ENCODE assay signal across 1 cellular context in the genomic region with DNA sequence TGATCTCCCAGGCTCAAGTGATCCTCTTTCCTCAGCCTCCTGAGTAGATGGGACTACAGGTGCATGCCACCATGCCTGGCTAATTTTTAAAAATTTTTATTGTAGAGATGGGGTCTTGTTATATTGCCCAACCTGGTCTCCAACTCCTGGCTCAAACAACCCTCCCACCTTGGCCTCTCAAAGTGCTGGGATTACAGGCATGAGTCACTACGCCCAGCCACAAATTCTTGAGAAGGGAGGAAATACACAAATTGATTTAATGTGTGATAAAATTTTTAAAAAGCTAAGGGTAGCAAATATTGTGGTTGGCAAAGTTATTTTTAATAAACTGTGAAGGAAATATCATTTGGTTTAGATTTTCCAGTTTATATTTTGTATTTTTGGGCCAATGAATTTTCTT.
TF ChIP-seq lines count a peak whose summit lies in the region.

No MANE protein-coding gene starts in this region.

TF ChIP-seq in HepG2, 621 proteins besides CTCF, POLR2A, EP300 and RAD21:
- TF ChIP-seq FOSL1 (CRISPR knock-in tag; IDR thresholded peaks at IDR 0.05; ENCODE audit: borderline replicate concordance) (no peak), ZSCAN25 (CRISPR knock-in tag; IDR thresholded peaks at IDR 0.05) (no peak), POLR2AphosphoS5 (IDR thresholded peaks at IDR 0.05; ENCODE audit: low read depth, low read length) (no peak), ZNF672 (CRISPR knock-in tag; IDR thresholded peaks at IDR 0.05) (no peak), ZSCAN29 (CRISPR knock-in tag; conservative IDR thresholded peaks at IDR 0.05) (no peak), SRSF4 (IDR thresholded peaks at IDR 0.05; ENCODE audit: low read depth, low read length, poor library complexity, severe bottlenecking) (no peak), ZNF768 (CRISPR knock-in tag; IDR thresholded peaks at IDR 0.05) (no peak), ZNF777 (CRISPR knock-in tag; IDR thresholded peaks at IDR 0.05) (no peak), ZMYM3 (CRISPR knock-in tag; IDR thresholded peaks at IDR 0.05) (no peak), SMARCE1 (IDR thresholded peaks at IDR 0.05; ENCODE audit: borderline replicate concordance) (no peak), ZNF30 (CRISPR knock-in tag; IDR thresholded peaks at IDR 0.05) (no peak), SNAPC4 (CRISPR knock-in tag; IDR thresholded peaks at IDR 0.05) (no peak), ZNF441 (CRISPR knock-in tag; IDR thresholded peaks at IDR 0.05; ENCODE audit: borderline replicate concordance) (no peak), NFATC3 (CRISPR knock-in tag; IDR thresholded peaks at IDR 0.05) (no peak)
- TF ChIP-seq, protein P1, sequence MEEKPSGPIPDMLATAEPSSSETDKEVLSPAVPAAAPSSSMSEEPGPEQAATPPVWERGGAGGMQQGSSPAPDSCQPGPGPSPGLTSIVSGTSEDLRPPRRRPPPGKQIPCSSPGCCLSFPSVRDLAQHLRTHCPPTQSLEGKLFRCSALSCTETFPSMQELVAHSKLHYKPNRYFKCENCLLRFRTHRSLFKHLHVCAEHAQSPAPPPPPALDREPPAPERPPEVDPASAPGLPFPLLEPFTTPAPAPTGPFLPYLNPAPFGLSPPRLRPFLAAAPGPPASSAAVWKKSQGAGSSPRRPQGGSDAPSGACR (CRISPR knock-in tag; IDR thresholded peaks at IDR 0.05) = no peak
- TF ChIP-seq, protein P2, sequence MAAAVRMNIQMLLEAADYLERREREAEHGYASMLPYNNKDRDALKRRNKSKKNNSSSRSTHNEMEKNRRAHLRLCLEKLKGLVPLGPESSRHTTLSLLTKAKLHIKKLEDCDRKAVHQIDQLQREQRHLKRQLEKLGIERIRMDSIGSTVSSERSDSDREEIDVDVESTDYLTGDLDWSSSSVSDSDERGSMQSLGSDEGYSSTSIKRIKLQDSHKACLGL (CRISPR knock-in tag; IDR thresholded peaks at IDR 0.05) = no peak
